8 cellular contexts compared by ENCODE assay signal in genomic region chr7:145036592-145037386, GRCh38.
DNase-seq lines count a peak whose midpoint lies in the region; ATAC-seq lines count a peak whose summit lies in the region.

No MANE protein-coding gene starts in this region.

- no peaks in the 10 kb centered on the region for H3K36me3 Mint-ChIP-seq in activated naive CD8-positive, alpha-beta T cell treated with anti-CD3 and anti-CD28 coated beads, Interleukin-2, amount 50 U/mL, for 24 hours (ENCODE audit: low read depth)

- peaks cover 2% of the 10 kb centered on the region for H3K4me1 Mint-ChIP-seq in activated naive CD8-positive, alpha-beta T cell treated with anti-CD3 and anti-CD28 coated beads, Interleukin-2, amount 50 U/mL, for 24 hours

- H3K9me3 Mint-ChIP-seq in activated naive CD8-positive, alpha-beta T cell treated with anti-CD3 and anti-CD28 coated beads, Interleukin-2, amount 50 U/mL, for 24 hours, result peaks cover 7% of the 10 kb centered on the region

- peak; percentile 85 for ATAC-seq in GM19438 (IDR thresholded peaks at IDR 0.05; ENCODE audit: low read depth, unreplicated experiment)
- ATAC-seq in HG03439 (IDR thresholded peaks at IDR 0.05; ENCODE audit: unreplicated experiment), result peak; percentile 90
- no peak for ATAC-seq in activated naive CD8-positive, alpha-beta T cell treated with anti-CD3 and anti-CD28 coated beads, Interleukin-2, amount 50 U/mL, for 24 hours

- DNase-seq in EL, result peak; percentile 3
- DNase-seq in NCI-H748 treated with DMSO at 0.1 percent for 48 hours (lab: John Stamatoyannopoulos, UW), result peak; percentile 49
- peak; percentile 25 for DNase-seq in activated naive CD8-positive, alpha-beta T cell treated with anti-CD3 and anti-CD28 coated beads, Interleukin-2, amount 50 U/mL, for 24 hours
- peak; percentile 44 for DNase-seq in iPS DF 4.7 (ENCODE audit: extremely low read depth, low spot score)
- DNase-seq in stimulated activated CD4-positive, alpha-beta T cell treated with anti-CD3 and anti-CD28 coated beads, Interleukin-15, amount 100 ng/mL, for 24 hours, result peak; percentile 45
- DNase-seq in NOMO-1 treated with dmso at 0.1 percent for 144 hours (lab: John Stamatoyannopoulos, UW; ENCODE audit: unreplicated experiment), result no peak

- peaks cover 8% of the 10 kb centered on the region for H3K27me3 Mint-ChIP-seq in activated naive CD8-positive, alpha-beta T cell treated with anti-CD3 and anti-CD28 coated beads, Interleukin-2, amount 50 U/mL, for 24 hours

- no peak overlapping the region for H3K27ac Mint-ChIP-seq in activated naive CD8-positive, alpha-beta T cell treated with anti-CD3 and anti-CD28 coated beads, Interleukin-2, amount 50 U/mL, for 24 hours

- no peak overlapping the region for H3K4me3 Mint-ChIP-seq in activated naive CD8-positive, alpha-beta T cell treated with anti-CD3 and anti-CD28 coated beads, Interleukin-2, amount 50 U/mL, for 24 hours
